Comparison of ENCODE assay signal across 1 cellular context in the genomic region with DNA sequence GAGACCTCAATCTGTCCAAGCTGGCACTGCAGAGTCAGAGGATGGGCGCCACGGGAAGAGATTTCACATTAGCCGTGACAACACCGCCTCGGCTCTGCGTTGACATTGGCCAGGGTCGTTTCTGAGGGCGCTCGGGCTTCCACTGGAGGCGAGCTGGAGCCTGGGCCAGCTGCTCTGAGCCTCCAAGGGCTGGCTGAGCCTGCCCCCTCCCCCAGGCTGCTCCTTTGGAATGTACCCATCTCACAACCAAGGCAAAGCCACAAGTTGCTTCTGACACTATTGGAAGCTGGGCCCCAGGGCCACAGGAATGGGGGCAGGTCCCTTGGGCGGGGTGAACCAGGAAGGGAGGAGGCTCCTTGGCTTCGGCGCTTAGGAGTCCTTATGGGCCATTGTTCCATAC.
TF ChIP-seq lines count a peak whose summit lies in the region.

No MANE protein-coding gene starts in this region.

TF ChIP-seq in H1, 55 proteins besides CTCF, POLR2A, EP300 and RAD21:
- TF ChIP-seq SP1 (IDR thresholded peaks at IDR 0.05; ENCODE audit: low read depth, low read length) (0 out of 2 replicates have a peak, but pooled peaks have one; percentile 44), JUND (IDR thresholded peaks at IDR 0.05; ENCODE audit: low read length) (no peak), MAFK (IDR thresholded peaks at IDR 0.05; ENCODE audit: low read depth, low read length) (no peak), CTBP2 (IDR thresholded peaks at IDR 0.05; ENCODE audit: borderline replicate concordance, insufficient read depth, insufficient read length, low read length) (no peak), TEAD4 (IDR thresholded peaks at IDR 0.05; ENCODE audit: low read depth, low read length) (0 out of 2 replicates have a peak, but pooled peaks have one; percentile 41), KDM4A (IDR thresholded peaks at IDR 0.05; ENCODE audit: low read depth, low read length, severe bottlenecking) (no peak), SUZ12 (IDR thresholded peaks at IDR 0.05; ENCODE audit: low read length) (no peak), RXRA (IDR thresholded peaks at IDR 0.05; ENCODE audit: insufficient read depth, low read depth, low read length) (no peak), GTF2F1 (IDR thresholded peaks at IDR 0.05; ENCODE audit: borderline replicate concordance, low read depth, low read length) (no peak), EZH2 (IDR thresholded peaks at IDR 0.05; ENCODE audit: low read depth, low read length, severe bottlenecking) (no peak), SIX5 (IDR thresholded peaks at IDR 0.05; ENCODE audit: low read depth, low read length) (no peak), TAF1 (IDR thresholded peaks at IDR 0.05; ENCODE audit: low read depth, low read length) (no peak), NANOG (IDR thresholded peaks at IDR 0.05; ENCODE audit: insufficient read depth, low read depth, low read length, poor library complexity, severe bottlenecking) (no peak), JUN (IDR thresholded peaks at IDR 0.05; ENCODE audit: low read depth, low read length) (no peak), TCF12 (IDR thresholded peaks at IDR 0.05; ENCODE audit: low read depth, low read length) (0 out of 2 replicates have a peak, but pooled peaks have one; percentile 45), YY1 (IDR thresholded peaks at IDR 0.05; ENCODE audit: low read depth, low read length) (no peak), CEBPB (IDR thresholded peaks at IDR 0.05; ENCODE audit: low read depth, low read length) (no peak), SIN3A (conservative IDR thresholded peaks at IDR 0.05 in 1 of 2, IDR thresholded peaks at IDR 0.05 in 1 of 2; ENCODE audit: low read depth in 1 of 2, low read length in 2 of 2) (0 out of 4 replicates have a peak, but pooled peaks of 1 of the 2 experiments have one; percentile 19), GABPA (IDR thresholded peaks at IDR 0.05; ENCODE audit: borderline replicate concordance, insufficient read depth, low read length) (no peak), EGR1 (IDR thresholded peaks at IDR 0.05; ENCODE audit: borderline replicate concordance, low read depth, low read length) (no peak), PHF8 (conservative IDR thresholded peaks at IDR 0.05; ENCODE audit: low read depth, low read length) (no peak), BACH1 (IDR thresholded peaks at IDR 0.05; ENCODE audit: low read length) (no peak)
- TF ChIP-seq, protein P1, sequence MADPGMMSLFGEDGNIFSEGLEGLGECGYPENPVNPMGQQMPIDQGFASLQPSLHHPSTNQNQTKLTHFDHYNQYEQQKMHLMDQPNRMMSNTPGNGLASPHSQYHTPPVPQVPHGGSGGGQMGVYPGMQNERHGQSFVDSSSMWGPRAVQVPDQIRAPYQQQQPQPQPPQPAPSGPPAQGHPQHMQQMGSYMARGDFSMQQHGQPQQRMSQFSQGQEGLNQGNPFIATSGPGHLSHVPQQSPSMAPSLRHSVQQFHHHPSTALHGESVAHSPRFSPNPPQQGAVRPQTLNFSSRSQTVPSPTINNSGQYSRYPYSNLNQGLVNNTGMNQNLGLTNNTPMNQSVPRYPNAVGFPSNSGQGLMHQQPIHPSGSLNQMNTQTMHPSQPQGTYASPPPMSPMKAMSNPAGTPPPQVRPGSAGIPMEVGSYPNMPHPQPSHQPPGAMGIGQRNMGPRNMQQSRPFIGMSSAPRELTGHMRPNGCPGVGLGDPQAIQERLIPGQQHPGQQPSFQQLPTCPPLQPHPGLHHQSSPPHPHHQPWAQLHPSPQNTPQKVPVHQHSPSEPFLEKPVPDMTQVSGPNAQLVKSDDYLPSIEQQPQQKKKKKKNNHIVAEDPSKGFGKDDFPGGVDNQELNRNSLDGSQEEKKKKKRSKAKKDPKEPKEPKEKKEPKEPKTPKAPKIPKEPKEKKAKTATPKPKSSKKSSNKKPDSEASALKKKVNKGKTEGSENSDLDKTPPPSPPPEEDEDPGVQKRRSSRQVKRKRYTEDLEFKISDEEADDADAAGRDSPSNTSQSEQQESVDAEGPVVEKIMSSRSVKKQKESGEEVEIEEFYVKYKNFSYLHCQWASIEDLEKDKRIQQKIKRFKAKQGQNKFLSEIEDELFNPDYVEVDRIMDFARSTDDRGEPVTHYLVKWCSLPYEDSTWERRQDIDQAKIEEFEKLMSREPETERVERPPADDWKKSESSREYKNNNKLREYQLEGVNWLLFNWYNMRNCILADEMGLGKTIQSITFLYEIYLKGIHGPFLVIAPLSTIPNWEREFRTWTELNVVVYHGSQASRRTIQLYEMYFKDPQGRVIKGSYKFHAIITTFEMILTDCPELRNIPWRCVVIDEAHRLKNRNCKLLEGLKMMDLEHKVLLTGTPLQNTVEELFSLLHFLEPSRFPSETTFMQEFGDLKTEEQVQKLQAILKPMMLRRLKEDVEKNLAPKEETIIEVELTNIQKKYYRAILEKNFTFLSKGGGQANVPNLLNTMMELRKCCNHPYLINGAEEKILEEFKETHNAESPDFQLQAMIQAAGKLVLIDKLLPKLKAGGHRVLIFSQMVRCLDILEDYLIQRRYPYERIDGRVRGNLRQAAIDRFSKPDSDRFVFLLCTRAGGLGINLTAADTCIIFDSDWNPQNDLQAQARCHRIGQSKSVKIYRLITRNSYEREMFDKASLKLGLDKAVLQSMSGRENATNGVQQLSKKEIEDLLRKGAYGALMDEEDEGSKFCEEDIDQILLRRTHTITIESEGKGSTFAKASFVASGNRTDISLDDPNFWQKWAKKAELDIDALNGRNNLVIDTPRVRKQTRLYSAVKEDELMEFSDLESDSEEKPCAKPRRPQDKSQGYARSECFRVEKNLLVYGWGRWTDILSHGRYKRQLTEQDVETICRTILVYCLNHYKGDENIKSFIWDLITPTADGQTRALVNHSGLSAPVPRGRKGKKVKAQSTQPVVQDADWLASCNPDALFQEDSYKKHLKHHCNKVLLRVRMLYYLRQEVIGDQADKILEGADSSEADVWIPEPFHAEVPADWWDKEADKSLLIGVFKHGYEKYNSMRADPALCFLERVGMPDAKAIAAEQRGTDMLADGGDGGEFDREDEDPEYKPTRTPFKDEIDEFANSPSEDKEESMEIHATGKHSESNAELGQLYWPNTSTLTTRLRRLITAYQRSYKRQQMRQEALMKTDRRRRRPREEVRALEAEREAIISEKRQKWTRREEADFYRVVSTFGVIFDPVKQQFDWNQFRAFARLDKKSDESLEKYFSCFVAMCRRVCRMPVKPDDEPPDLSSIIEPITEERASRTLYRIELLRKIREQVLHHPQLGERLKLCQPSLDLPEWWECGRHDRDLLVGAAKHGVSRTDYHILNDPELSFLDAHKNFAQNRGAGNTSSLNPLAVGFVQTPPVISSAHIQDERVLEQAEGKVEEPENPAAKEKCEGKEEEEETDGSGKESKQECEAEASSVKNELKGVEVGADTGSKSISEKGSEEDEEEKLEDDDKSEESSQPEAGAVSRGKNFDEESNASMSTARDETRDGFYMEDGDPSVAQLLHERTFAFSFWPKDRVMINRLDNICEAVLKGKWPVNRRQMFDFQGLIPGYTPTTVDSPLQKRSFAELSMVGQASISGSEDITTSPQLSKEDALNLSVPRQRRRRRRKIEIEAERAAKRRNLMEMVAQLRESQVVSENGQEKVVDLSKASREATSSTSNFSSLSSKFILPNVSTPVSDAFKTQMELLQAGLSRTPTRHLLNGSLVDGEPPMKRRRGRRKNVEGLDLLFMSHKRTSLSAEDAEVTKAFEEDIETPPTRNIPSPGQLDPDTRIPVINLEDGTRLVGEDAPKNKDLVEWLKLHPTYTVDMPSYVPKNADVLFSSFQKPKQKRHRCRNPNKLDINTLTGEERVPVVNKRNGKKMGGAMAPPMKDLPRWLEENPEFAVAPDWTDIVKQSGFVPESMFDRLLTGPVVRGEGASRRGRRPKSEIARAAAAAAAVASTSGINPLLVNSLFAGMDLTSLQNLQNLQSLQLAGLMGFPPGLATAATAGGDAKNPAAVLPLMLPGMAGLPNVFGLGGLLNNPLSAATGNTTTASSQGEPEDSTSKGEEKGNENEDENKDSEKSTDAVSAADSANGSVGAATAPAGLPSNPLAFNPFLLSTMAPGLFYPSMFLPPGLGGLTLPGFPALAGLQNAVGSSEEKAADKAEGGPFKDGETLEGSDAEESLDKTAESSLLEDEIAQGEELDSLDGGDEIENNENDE (IDR thresholded peaks at IDR 0.05; ENCODE audit: insufficient replicate concordance, low read length) = no peak
